ENCODE assay signal across 1 cellular context in the genomic region with DNA sequence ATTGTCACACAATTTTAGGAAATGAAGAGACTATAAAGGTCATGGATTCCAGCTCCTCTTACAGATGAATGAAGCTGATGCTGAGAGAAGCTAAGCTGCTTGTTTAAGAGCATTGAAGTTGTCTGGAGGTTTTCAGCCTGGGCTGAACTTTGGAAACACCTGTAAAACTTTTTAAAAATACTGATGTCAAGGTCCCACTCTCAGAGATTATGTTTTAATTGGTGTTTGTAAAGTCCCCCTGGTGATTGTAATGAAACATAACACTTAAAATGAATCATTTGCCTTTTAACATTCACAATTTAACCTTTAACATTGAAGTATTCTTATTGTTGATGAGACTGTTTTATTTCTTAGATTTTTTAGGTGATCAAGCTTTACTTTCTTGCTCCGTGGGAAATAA.
TF ChIP-seq lines count a peak whose summit lies in the region.

No MANE protein-coding gene starts in this region.

TF ChIP-seq in endothelial cell of umbilical vein, 7 proteins besides CTCF, POLR2A, EP300 and RAD21 (continued from another document):
- no peak for TF ChIP-seq EZH2 (IDR thresholded peaks at IDR 0.05; ENCODE audit: borderline replicate concordance, low read depth, low read length, severe bottlenecking)
- TF ChIP-seq GATA2 (IDR thresholded peaks at IDR 0.05; ENCODE audit: insufficient read depth, insufficient read length, low read depth, low read length) = no peak
- no peak for TF ChIP-seq POLR2AphosphoS5 (IDR thresholded peaks at IDR 0.05; ENCODE audit: insufficient read depth, low read depth, low read length)
- TF ChIP-seq MAX (IDR thresholded peaks at IDR 0.05; ENCODE audit: insufficient read depth, insufficient read length) = no peak
